8 cellular contexts compared by ENCODE assay signal in genomic region chr15:64842099-64842940, GRCh38. TPM values are rescaled to one million over a fixed set of nuclear protein-coding genes. Genes with fewer than 3 reads are reported as not detected.
DNase-seq lines count a peak whose midpoint lies in the region; ATAC-seq and TF ChIP-seq lines count a peak whose summit lies in the region.

No MANE protein-coding gene starts in this region.

- 10 to 22% methylated on average over 26 of the region's 26 CpGs for WGBS in sigmoid colon, 2 donors

- H3K4me3 ChIP-seq in HL-60 (replicated peaks; ENCODE audit: insufficient read depth, low read length) = peak overlapping the region; percentile 87
- H3K4me3 ChIP-seq in sigmoid colon = peak overlapping the region; percentile 79 to 99 (median 97)

- no peaks in the 10 kb centered on the region for H3K36me3 ChIP-seq in sigmoid colon

- TF ChIP-seq CTCF in CD14-positive monocyte (IDR thresholded peaks at IDR 0.05) (no peak), HL-60 (IDR thresholded peaks at IDR 0.05; ENCODE audit: insufficient read depth, low read length) (no peak), sigmoid colon (IDR thresholded peaks at IDR 0.05) (no peak)

- peaks cover 69% of the 10 kb centered on the region for H3K4me1 Mint-ChIP-seq in CD14-positive monocyte
- peaks cover 49% of the 10 kb centered on the region for H3K4me1 Mint-ChIP-seq in activated T-helper 17 cell treated with anti-CD3 and anti-CD28 coated beads, Interleukin-2, amount 50 U/mL, for 72 hours

- peaks cover 0 to 3% (median 0%) of the 10 kb centered on the region in 3 donors for H3K27me3 Mint-ChIP-seq in CD14-positive monocyte (ENCODE audit: low read depth in 3 of 3)
- H3K27me3 Mint-ChIP-seq in activated T-helper 17 cell treated with anti-CD3 and anti-CD28 coated beads, Interleukin-2, amount 50 U/mL, for 72 hours = no peaks in the 10 kb centered on the region

- no peak for ATAC-seq in activated T-helper 17 cell treated with anti-CD3 and anti-CD28 coated beads, Interleukin-2, amount 50 U/mL, for 72 hours (replicated peaks)
- ATAC-seq in left cardiac atrium (peak; percentile 2 to 3), HG02970 (IDR thresholded peaks at IDR 0.05; ENCODE audit: low FRiP score, unreplicated experiment) (no peak)

- peaks cover 0 to 59% (median 51%) of the 10 kb centered on the region in 4 donors for H3K4me1 ChIP-seq in sigmoid colon

- peak overlapping the region; percentile 95 to 98 (median 96) for H3K27ac Mint-ChIP-seq in CD14-positive monocyte
- H3K27ac Mint-ChIP-seq in activated T-helper 17 cell treated with anti-CD3 and anti-CD28 coated beads, Interleukin-2, amount 50 U/mL, for 72 hours = peak overlapping the region; percentile 92

- intact Hi-C loops in CD14-positive monocyte (cut with micrococcal nuclease) (loop anchor here (2.0 to 10.0 kb wide), 3 partner anchors 50 to 142 kb away; partner anchors contain the start of gene SPG21 (in 1 of the 2)), left cardiac atrium (cut with DNase I) (loop anchor here (5.0 to 10.0 kb wide), 3 partner anchors 52 to 142 kb away; partner anchors contain the start of gene SPG21 (in 1 of the 2)), sigmoid colon (cut with DNase I) (loop anchor here (2.0 to 5.0 kb wide), 2 partner anchors 50 to 150 kb away; no protein-coding TSS in a partner anchor)

- DNase-seq in CD14-positive monocyte (ENCODE audit: low spot score) = no peak
- DNase-seq in HL-60 (ENCODE audit: low read depth in 1 of 2, low spot score in 1 of 2) = peak in 1 of 2 experiments; percentile 25
- no peak for DNase-seq in left cardiac atrium
- peak; percentile 78 for DNase-seq in sigmoid colon
- no peak for DNase-seq in DMS79 (lab: John Stamatoyannopoulos, UW)
- no peak for DNase-seq in NCI-H1092 (lab: John Stamatoyannopoulos, UW)

- H3K27ac ChIP-seq in HL-60 (replicated peaks) (peak overlapping the region; percentile 86), sigmoid colon (peak overlapping the region; percentile 92 to 99 (median 98))

- H3K9me3 Mint-ChIP-seq in CD14-positive monocyte = no peaks in the 10 kb centered on the region
- H3K9me3 Mint-ChIP-seq in activated T-helper 17 cell treated with anti-CD3 and anti-CD28 coated beads, Interleukin-2, amount 50 U/mL, for 72 hours = no peaks in the 10 kb centered on the region

- H3K27me3 ChIP-seq in HL-60 (ENCODE audit: insufficient read depth, poor library complexity, severe bottlenecking) (no peaks in the 10 kb centered on the region), sigmoid colon (no peaks in the 10 kb centered on the region)

- peaks cover 21 to 32% of the 10 kb centered on the region in 2 donors for H3K36me3 Mint-ChIP-seq in CD14-positive monocyte
- H3K36me3 Mint-ChIP-seq in activated T-helper 17 cell treated with anti-CD3 and anti-CD28 coated beads, Interleukin-2, amount 50 U/mL, for 72 hours (ENCODE audit: low read depth) = peaks cover 50% of the 10 kb centered on the region

- TF ChIP-seq EP300 in sigmoid colon (IDR thresholded peaks at IDR 0.05) = no peak

- H3K9me3 ChIP-seq in sigmoid colon = no peaks in the 10 kb centered on the region

- no peak for TF ChIP-seq POLR2A in sigmoid colon (IDR thresholded peaks at IDR 0.05)

- H3K4me3 Mint-ChIP-seq in CD14-positive monocyte = peak overlapping the region; percentile 100
- H3K4me3 Mint-ChIP-seq in activated T-helper 17 cell treated with anti-CD3 and anti-CD28 coated beads, Interleukin-2, amount 50 U/mL, for 72 hours = peak overlapping the region; percentile 97

RNA-seq across cellular contexts. Expression of gene PLEKHO2, which starts 0.6 kb away (rescaled TPM):
- 10 to 100 TPM; 78.0 to 93.5 TPM for polyA plus RNA-seq in CD14-positive monocyte
- 10 to 100 TPM; 21.8 to 25.9 TPM for total RNA-seq in activated T-helper 17 cell treated with anti-CD3 and anti-CD28 coated beads, Interleukin-2, amount 50 U/mL, for 72 hours
- total RNA-seq in left cardiac atrium = 10 to 100 TPM; 21.3 to 27.0 TPM
- 10 to 100 TPM; 20.1 to 43.4 (median 23.0) TPM for total RNA-seq in sigmoid colon
- polyA plus RNA-seq in sigmoid colon = 10 to 100 TPM; 11.4 to 17.9 (median 12.7) TPM

RNA-seq across cellular contexts. Expression of gene PIF1, which starts 16.9 kb away (rescaled TPM):
- polyA plus RNA-seq in CD14-positive monocyte = under 1 TPM in 1 of 2 donors, not detected in 1; 0.13 TPM
- total RNA-seq in activated T-helper 17 cell treated with anti-CD3 and anti-CD28 coated beads, Interleukin-2, amount 50 U/mL, for 72 hours = 10 to 100 TPM; 44.4 to 53.1 TPM
- under 1 TPM; 0.47 to 0.94 TPM for total RNA-seq in left cardiac atrium
- total RNA-seq in sigmoid colon = 1 to 10 TPM; 1.2 to 6.9 (median 2.5) TPM
- polyA plus RNA-seq in sigmoid colon = 10 to 100 TPM in 1 of 3 donors, 1 to 10 TPM in 1, under 1 TPM in 1; 0.69 to 12.9 (median 2.4) TPM

Comparison
In these comparisons a context has a peak if more than half of its experiments do, and no peak if none do; other contexts are left out.
1. ATAC-seq: peak in left cardiac atrium (2 of 2); none in activated T-helper 17 cell treated with anti-CD3 and anti-CD28 coated beads, Interleukin-2, amount 50 U/mL, for 72 hours (single experiment) and HG02970 (single experiment).
2. RNA of gene PIF1, which starts 16.9 kb away (total RNA-seq): 44.4 to 53.1 TPM in activated T-helper 17 cell treated with anti-CD3 and anti-CD28 coated beads, Interleukin-2, amount 50 U/mL, for 72 hours; 1.2 to 6.9 TPM in sigmoid colon and 0.47 to 0.94 TPM in left cardiac atrium; every median in the first group is over 4 times any median in the second.